16 cellular contexts compared by ENCODE assay signal in the genomic region with DNA sequence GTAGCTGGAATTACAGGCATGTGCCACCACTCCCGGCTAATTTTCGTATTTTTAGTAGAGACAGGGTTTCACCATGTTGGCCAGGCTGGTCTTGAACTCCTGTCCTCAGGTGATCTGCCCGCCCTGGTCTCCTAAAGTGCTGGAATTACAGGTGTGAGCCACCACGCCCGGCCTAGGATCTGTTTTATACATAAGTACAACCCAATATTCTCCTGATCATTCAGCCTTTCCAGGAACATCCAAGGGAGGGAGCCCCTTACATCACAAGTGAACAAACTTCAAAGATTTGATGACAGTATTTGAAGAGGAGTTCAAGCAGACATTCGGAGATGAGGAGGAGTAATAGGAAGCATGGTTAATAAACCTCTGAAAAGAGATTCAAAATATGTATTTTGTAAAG. TPM values are rescaled to one million over a fixed set of nuclear protein-coding genes. Genes with fewer than 3 reads are reported as not detected.
DNase-seq lines count a peak whose midpoint lies in the region; ATAC-seq and TF ChIP-seq lines count a peak whose summit lies in the region.
"Had no signal": no experiment of that assay in that cellular context is flagged by ENCODE, and none has a peak within 500 bp of the region (broad histone marks: within the 10 kb centered on the region; RNA-seq: fewer than 3 reads in every experiment).

No MANE protein-coding gene starts in this region.

- H3K4me3 ChIP-seq in PC-9, result no peak overlapping the region
- no peak overlapping the region for H3K4me3 ChIP-seq in esophagus muscularis mucosa
- no peak overlapping the region for H3K4me3 ChIP-seq in smooth muscle cell
- H3K4me3 ChIP-seq: GM12878 had no signal

- H3K4me1 ChIP-seq in PC-9 (replicated peaks; ENCODE audit: insufficient read depth), result peaks cover 16% of the 10 kb centered on the region
- H3K4me1 ChIP-seq in esophagus muscularis mucosa, result no peaks in the 10 kb centered on the region
- H3K4me1 ChIP-seq in smooth muscle cell (ENCODE audit: low read depth), result peaks cover 13% of the 10 kb centered on the region
- H3K4me1 ChIP-seq: BE2C had no signal

- ATAC-seq in GM19023 (IDR thresholded peaks at IDR 0.05; ENCODE audit: unreplicated experiment), result no peak
- ATAC-seq: GM12878 had no signal

- H3K4me2 ChIP-seq in PC-9 (no peak overlapping the region), smooth muscle cell (no peak overlapping the region)

- TF ChIP-seq CTCF in PC-9 (conservative IDR thresholded peaks at IDR 0.05), result no peak
- TF ChIP-seq CTCF in esophagus muscularis mucosa (IDR thresholded peaks at IDR 0.05), result no peak
- TF ChIP-seq CTCF in smooth muscle cell (IDR thresholded peaks at IDR 0.05; ENCODE audit: borderline replicate concordance, insufficient read depth, poor library complexity, severe bottlenecking), result no peak

- H4K20me1 ChIP-seq in PC-9 (ENCODE audit: insufficient read depth) (no peaks in the 10 kb centered on the region), smooth muscle cell (ENCODE audit: low read depth) (no peaks in the 10 kb centered on the region)

- intact Hi-C loops in PC-9 (cut with micrococcal nuclease; ENCODE audit: unreplicated experiment), result no loop called here
- intact Hi-C loops in esophagus muscularis mucosa (cut with DNase I), result no loop called here

- no peaks in the 10 kb centered on the region for H3K9me2 ChIP-seq in PC-9 (ENCODE audit: insufficient read depth)

- H3K36me3 ChIP-seq in PC-9 (ENCODE audit: low read depth) (no peaks in the 10 kb centered on the region), esophagus muscularis mucosa (no peaks in the 10 kb centered on the region), smooth muscle cell (ENCODE audit: low read depth) (no peaks in the 10 kb centered on the region)
- H3K36me3 ChIP-seq: BE2C had no signal

- TF ChIP-seq EP300 in esophagus muscularis mucosa (IDR thresholded peaks at IDR 0.05), result no peak

- no TSS peak for BruUV-seq in PC-9 (replicated peaks; lab: Mats Ljungman, UMichigan)

- H3F3A ChIP-seq in PC-9 (ENCODE audit: insufficient read depth, low read depth) (peaks cover 8% of the 10 kb centered on the region), smooth muscle cell (ENCODE audit: low read depth) (no peaks in the 10 kb centered on the region)

- H2AFZ ChIP-seq in PC-9 (no peak overlapping the region), smooth muscle cell (ENCODE audit: low read depth) (no peak overlapping the region)

- CTCF ChIA-PET in PC-9 (lab: Charles Lee), result interaction anchor here (0.6 to 1.1 kb wide), 2 partner anchors 10 to 43 kb away, joined by 3 to 4 read pairs; no protein-coding TSS in a partner anchor

- DNase-seq in PC-9 (no peak), esophagus muscularis mucosa (ENCODE audit: extremely low spot score) (peak; percentile 74), smooth muscle cell (lab: John Stamatoyannopoulos, UW; ENCODE audit: unreplicated experiment) (no peak), SIG-M5 treated with dmso at 0.1 percent for 504 hours (lab: John Stamatoyannopoulos, UW; ENCODE audit: unreplicated experiment) (no peak)
- DNase-seq in activated CD4-positive, CD25-positive, alpha-beta regulatory T cell (lab: John Stamatoyannopoulos, UW), result no peak
- DNase-seq: ACHN; BE2C; C1 segment of cervical spinal cord; CD4-positive, CD25-positive, alpha-beta regulatory T cell; CD8-positive, alpha-beta memory T cell; COR-L47; DMS 273 treated with DMSO at 0.1 percent for 48 hours; DMS53; DND-41 had no signal

- H3K27me3 ChIP-seq in PC-9 (ENCODE audit: insufficient read depth, low read depth), result no peaks in the 10 kb centered on the region
- H3K27me3 ChIP-seq in esophagus muscularis mucosa, result no peaks in the 10 kb centered on the region
- no peaks in the 10 kb centered on the region for H3K27me3 ChIP-seq in smooth muscle cell (ENCODE audit: low read depth)

- H3K9ac ChIP-seq in smooth muscle cell (ENCODE audit: low read depth), result no peak overlapping the region

- POLR2A ChIA-PET in PC-9 (lab: Charles Lee; ENCODE audit: unreplicated experiment), result interaction anchor here (0.7 to 0.9 kb wide), 2 partner anchors 9 kb away, joined by 3 read pairs; no protein-coding TSS in a partner anchor

- H3K27ac ChIP-seq in PC-9 (0 out of 2 replicates have a peak overlapping the region, but pooled peaks have one; percentile 35), esophagus muscularis mucosa (replicated peaks in 1 of 4) (no peak overlapping the region), smooth muscle cell (ENCODE audit: low read depth) (peak overlapping the region; percentile 18)

- no peak for TF ChIP-seq POLR2A in esophagus muscularis mucosa (IDR thresholded peaks at IDR 0.05; ENCODE audit: low read depth)

- no peaks in the 10 kb centered on the region for H3K9me3 ChIP-seq in PC-9 (ENCODE audit: insufficient read depth, low read depth)
- no peaks in the 10 kb centered on the region for H3K9me3 ChIP-seq in esophagus muscularis mucosa
- no peaks in the 10 kb centered on the region for H3K9me3 ChIP-seq in smooth muscle cell (replicated peaks; ENCODE audit: low read depth)
- H3K9me3 ChIP-seq: BE2C had no signal

- H3K79me2 ChIP-seq in PC-9 (ENCODE audit: low read depth), result no peaks in the 10 kb centered on the region
- no peaks in the 10 kb centered on the region for H3K79me2 ChIP-seq in smooth muscle cell (ENCODE audit: low read depth)

- WGBS in esophagus muscularis mucosa, result 80% methylated on average over 6 of the region's 6 CpGs
- WGBS in smooth muscle cell (ENCODE audit: low lambda C conversion rate), result 90% methylated on average over 6 of the region's 6 CpGs

RNA-seq across cellular contexts. Expression of gene RAB3GAP2, which starts 54.9 kb away (rescaled TPM):
- total RNA-seq in PC-9 (2021), result 48.8 and 51.0 TPM in 2 replicates
- total RNA-seq in esophagus muscularis mucosa, result 10 to 100 TPM; 19.8 to 23.0 (median 21.2) TPM
- total RNA-seq in smooth muscle cell, result 33.0 and 37.5 TPM in 2 replicates
- 12.9 TPM in 2 replicates for polyA plus RNA-seq in smooth muscle cell

Comparison
In these comparisons a context has a peak if more than half of its experiments do, and no peak if none do; other contexts are left out.
1. H3K27ac ChIP-seq: peak in PC-9 (single experiment) and smooth muscle cell (single experiment); none in esophagus muscularis mucosa (0 of 4).